In genomic region chr1:37432636-37433035, GRCh38 we compare ENCODE assay signal across 23 cellular contexts.
"Had no signal": no experiment of that assay in that cellular context is flagged by ENCODE, and none has a peak within 500 bp of the region (broad histone marks: within the 10 kb centered on the region; RNA-seq: fewer than 3 reads in every experiment).

No MANE protein-coding gene starts in this region.

- H3K36me3 Mint-ChIP-seq: natural killer cell treated with Interleukin-12 subunit alpha and Interleukin-12 subunit beta and Interleukin-15 and Interleukin-18, amount 100 ng/mL, for 72 hours; stimulated activated naive B cell treated with anti-CD40 and anti-IgM and Interleukin-4, amounts not matched to agents 10 μg/mL and 1 μg/mL and 100 μg/mL, for 72 hours had no signal

- ATAC-seq: effector memory CD8-positive, alpha-beta T cell; gastroesophageal sphincter; left lung; natural killer cell treated with Interleukin-12 subunit alpha and Interleukin-12 subunit beta and Interleukin-15 and Interleukin-18, amount 100 ng/mL, for 72 hours; stimulated activated naive B cell treated with anti-CD40 and anti-IgM and Interleukin-4, amounts not matched to agents 10 μg/mL and 1 μg/mL and 100 μg/mL, for 72 hours; stimulated activated naive CD8-positive, alpha-beta T cell treated with anti-CD3 and anti-CD28 coated beads, Interleukin-15, amount 100 ng/mL, for 72 hours; upper lobe of right lung had no signal

- H3K36me3 ChIP-seq: esophagus squamous epithelium, gastroesophageal sphincter, left lung, neutrophil, sigmoid colon, tibial nerve, upper lobe of right lung, vagina had no signal

- H3K4me3 ChIP-seq: esophagus squamous epithelium, gastroesophageal sphincter, left lung, lung, sigmoid colon, skin epidermis, testis, tibial nerve, upper lobe of right lung, vagina had no signal

- H3K4me3 Mint-ChIP-seq: dendritic cell treated with granulocyte-macrophage colony-stimulating factor and Interleukin-4, amounts not matched to agents 40 ng/mL and 50 ng/mL, for 4 days; effector memory CD8-positive, alpha-beta T cell; natural killer cell treated with Interleukin-12 subunit alpha and Interleukin-12 subunit beta and Interleukin-15 and Interleukin-18, amount 100 ng/mL, for 72 hours; stimulated activated naive B cell treated with anti-CD40 and anti-IgM and Interleukin-4, amounts not matched to agents 10 μg/mL and 1 μg/mL and 100 μg/mL, for 72 hours; stimulated activated naive CD8-positive, alpha-beta T cell treated with anti-CD3 and anti-CD28 coated beads, Interleukin-15, amount 100 ng/mL, for 72 hours had no signal

- H3K9me3 Mint-ChIP-seq: dendritic cell treated with granulocyte-macrophage colony-stimulating factor and Interleukin-4, amounts not matched to agents 40 ng/mL and 50 ng/mL, for 4 days; effector memory CD8-positive, alpha-beta T cell; natural killer cell treated with Interleukin-12 subunit alpha and Interleukin-12 subunit beta and Interleukin-15 and Interleukin-18, amount 100 ng/mL, for 72 hours; stimulated activated naive B cell treated with anti-CD40 and anti-IgM and Interleukin-4, amounts not matched to agents 10 μg/mL and 1 μg/mL and 100 μg/mL, for 72 hours; stimulated activated naive CD8-positive, alpha-beta T cell treated with anti-CD3 and anti-CD28 coated beads, Interleukin-15, amount 100 ng/mL, for 72 hours had no signal

- H3K4me1 Mint-ChIP-seq: stimulated activated naive B cell treated with anti-CD40 and anti-IgM and Interleukin-4, amounts not matched to agents 10 μg/mL and 1 μg/mL and 100 μg/mL, for 72 hours had no signal

- DNase-seq: effector memory CD8-positive, alpha-beta T cell; esophagus squamous epithelium; foreskin fibroblast; glutamatergic neuron; islet precursor cell; left lung; mesenchymal stem cell; midbrain; sigmoid colon; stimulated activated CD4-positive, alpha-beta T cell treated with anti-CD3 and anti-CD28 coated beads, Interleukin-2, amount 100 ng/mL, for 24 hours; stimulated activated CD4-positive, alpha-beta T cell treated with anti-CD3 and anti-CD28 coated beads, Interleukin-4, amount 100 ng/mL, for 4 hours; stimulated activated naive B cell treated with anti-CD40 and anti-IgM and Interleukin-4, amounts not matched to agents 10 μg/mL and 1 μg/mL and 100 μg/mL, for 72 hours; stimulated activated naive CD8-positive, alpha-beta T cell treated with anti-CD3 and anti-CD28 coated beads, Interleukin-15, amount 100 ng/mL, for 72 hours; testis; upper lobe of right lung had no signal

- H3K4me1 ChIP-seq: esophagus squamous epithelium, left lung, sigmoid colon, testis, tibial nerve, upper lobe of right lung, vagina had no signal

- H3K27me3 ChIP-seq: testis, vagina had no signal

- H3K27ac ChIP-seq: esophagus squamous epithelium, gastroesophageal sphincter, left lung, neutrophil, sigmoid colon, skin epidermis, testis, tibial nerve, upper lobe of right lung, vagina had no signal

- H3K9me3 ChIP-seq: esophagus squamous epithelium, gastroesophageal sphincter, left lung, neutrophil, sigmoid colon, testis, tibial nerve, upper lobe of right lung, vagina had no signal

- H3K27ac Mint-ChIP-seq: dendritic cell treated with granulocyte-macrophage colony-stimulating factor and Interleukin-4, amounts not matched to agents 40 ng/mL and 50 ng/mL, for 4 days; effector memory CD8-positive, alpha-beta T cell; natural killer cell treated with Interleukin-12 subunit alpha and Interleukin-12 subunit beta and Interleukin-15 and Interleukin-18, amount 100 ng/mL, for 72 hours; stimulated activated naive B cell treated with anti-CD40 and anti-IgM and Interleukin-4, amounts not matched to agents 10 μg/mL and 1 μg/mL and 100 μg/mL, for 72 hours; stimulated activated naive CD8-positive, alpha-beta T cell treated with anti-CD3 and anti-CD28 coated beads, Interleukin-15, amount 100 ng/mL, for 72 hours had no signal
